In genomic region chr2:191291471-191291870, GRCh38 we compare ENCODE assay signal across 1 cellular context.
TF ChIP-seq lines count a peak whose summit lies in the region.

No MANE protein-coding gene starts in this region.

TF ChIP-seq in GM23338, 12 proteins besides CTCF, POLR2A, EP300 and RAD21 (continued from another document):
- TF ChIP-seq ZNF462 (CRISPR knock-in tag; IDR thresholded peaks at IDR 0.05) (no peak), JUNB (IDR thresholded peaks at IDR 0.05; ENCODE audit: unreplicated experiment) (no peak), ZNF114 (CRISPR knock-in tag; IDR thresholded peaks at IDR 0.05) (no peak), STAT1 (IDR thresholded peaks at IDR 0.05; ENCODE audit: unreplicated experiment) (no peak), ETS1 (IDR thresholded peaks at IDR 0.05) (no peak), REST (IDR thresholded peaks at IDR 0.05; ENCODE audit: unreplicated experiment) (no peak), POLR2AphosphoS5 (IDR thresholded peaks at IDR 0.05; ENCODE audit: low read depth) (no peak), NANOG (IDR thresholded peaks at IDR 0.05; ENCODE audit: borderline replicate concordance) (no peak), EZH2phosphoT487 (IDR thresholded peaks at IDR 0.05; ENCODE audit: unreplicated experiment) (no peak)
